ENCODE assay signal across 1 cellular context in the genomic region with DNA sequence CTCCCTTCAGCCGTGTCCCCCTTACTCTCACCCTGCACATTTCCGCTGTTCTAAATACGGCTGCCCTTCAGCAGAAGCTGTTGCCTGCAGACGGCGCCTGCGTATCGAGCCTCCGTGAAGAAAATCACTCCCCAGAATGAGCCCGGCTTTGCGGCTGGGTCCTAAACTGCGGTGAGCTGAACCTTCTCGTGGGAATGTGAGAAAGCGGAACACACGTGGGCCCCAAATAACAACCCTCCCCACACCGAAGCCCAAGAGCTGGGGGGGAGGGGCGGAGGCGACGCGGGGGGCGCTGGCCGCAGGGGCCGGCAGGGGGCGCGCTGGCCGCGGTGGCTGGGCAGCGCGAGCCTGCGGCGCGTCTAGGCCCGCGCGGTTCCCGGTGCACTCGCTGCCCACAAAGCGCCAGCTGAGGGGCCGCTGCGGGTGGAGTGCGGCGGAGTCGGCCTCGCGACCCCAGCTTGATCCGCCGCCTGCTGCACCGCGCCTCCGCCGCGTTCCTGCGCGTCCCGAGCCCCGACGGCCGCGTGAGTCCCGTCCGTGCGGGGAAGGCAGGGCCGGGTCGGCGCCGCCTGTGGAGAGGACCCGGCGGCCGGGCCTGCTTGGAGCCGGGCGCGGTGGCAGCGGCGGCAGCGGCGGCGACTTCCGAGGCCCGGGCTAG.
A peak's percentile ranks its signal among the peaks of the same experiment; 100 is the strongest.
TF ChIP-seq lines count a peak whose summit lies in the region.

A gene with protein sequence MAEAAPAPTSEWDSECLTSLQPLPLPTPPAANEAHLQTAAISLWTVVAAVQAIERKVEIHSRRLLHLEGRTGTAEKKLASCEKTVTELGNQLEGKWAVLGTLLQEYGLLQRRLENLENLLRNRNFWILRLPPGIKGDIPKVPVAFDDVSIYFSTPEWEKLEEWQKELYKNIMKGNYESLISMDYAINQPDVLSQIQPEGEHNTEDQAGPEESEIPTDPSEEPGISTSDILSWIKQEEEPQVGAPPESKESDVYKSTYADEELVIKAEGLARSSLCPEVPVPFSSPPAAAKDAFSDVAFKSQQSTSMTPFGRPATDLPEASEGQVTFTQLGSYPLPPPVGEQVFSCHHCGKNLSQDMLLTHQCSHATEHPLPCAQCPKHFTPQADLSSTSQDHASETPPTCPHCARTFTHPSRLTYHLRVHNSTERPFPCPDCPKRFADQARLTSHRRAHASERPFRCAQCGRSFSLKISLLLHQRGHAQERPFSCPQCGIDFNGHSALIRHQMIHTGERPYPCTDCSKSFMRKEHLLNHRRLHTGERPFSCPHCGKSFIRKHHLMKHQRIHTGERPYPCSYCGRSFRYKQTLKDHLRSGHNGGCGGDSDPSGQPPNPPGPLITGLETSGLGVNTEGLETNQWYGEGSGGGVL (plus strand): TSS at position 382 of the 658 bp plus-strand sequence. CDS start 290 bp downstream, outside the sequence.

TF ChIP-seq in HEK293, 187 proteins besides CTCF, POLR2A, EP300 and RAD21 (continued from another document and continues in another):
- TF ChIP-seq, protein P1, sequence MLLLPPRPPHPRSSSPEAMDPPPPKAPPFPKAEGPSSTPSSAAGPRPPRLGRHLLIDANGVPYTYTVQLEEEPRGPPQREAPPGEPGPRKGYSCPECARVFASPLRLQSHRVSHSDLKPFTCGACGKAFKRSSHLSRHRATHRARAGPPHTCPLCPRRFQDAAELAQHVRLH (tag by site-specific recombination; IDR thresholded peaks at IDR 0.05), result no peak
- TF ChIP-seq, protein P2, sequence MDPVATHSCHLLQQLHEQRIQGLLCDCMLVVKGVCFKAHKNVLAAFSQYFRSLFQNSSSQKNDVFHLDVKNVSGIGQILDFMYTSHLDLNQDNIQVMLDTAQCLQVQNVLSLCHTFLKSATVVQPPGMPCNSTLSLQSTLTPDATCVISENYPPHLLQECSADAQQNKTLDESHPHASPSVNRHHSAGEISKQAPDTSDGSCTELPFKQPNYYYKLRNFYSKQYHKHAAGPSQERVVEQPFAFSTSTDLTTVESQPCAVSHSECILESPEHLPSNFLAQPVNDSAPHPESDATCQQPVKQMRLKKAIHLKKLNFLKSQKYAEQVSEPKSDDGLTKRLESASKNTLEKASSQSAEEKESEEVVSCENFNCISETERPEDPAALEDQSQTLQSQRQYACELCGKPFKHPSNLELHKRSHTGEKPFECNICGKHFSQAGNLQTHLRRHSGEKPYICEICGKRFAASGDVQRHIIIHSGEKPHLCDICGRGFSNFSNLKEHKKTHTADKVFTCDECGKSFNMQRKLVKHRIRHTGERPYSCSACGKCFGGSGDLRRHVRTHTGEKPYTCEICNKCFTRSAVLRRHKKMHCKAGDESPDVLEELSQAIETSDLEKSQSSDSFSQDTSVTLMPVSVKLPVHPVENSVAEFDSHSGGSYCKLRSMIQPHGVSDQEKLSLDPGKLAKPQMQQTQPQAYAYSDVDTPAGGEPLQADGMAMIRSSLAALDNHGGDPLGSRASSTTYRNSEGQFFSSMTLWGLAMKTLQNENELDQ (tag by site-specific recombination; IDR thresholded peaks at IDR 0.05; ENCODE audit: low read depth), result no peak
- TF ChIP-seq, protein P3, sequence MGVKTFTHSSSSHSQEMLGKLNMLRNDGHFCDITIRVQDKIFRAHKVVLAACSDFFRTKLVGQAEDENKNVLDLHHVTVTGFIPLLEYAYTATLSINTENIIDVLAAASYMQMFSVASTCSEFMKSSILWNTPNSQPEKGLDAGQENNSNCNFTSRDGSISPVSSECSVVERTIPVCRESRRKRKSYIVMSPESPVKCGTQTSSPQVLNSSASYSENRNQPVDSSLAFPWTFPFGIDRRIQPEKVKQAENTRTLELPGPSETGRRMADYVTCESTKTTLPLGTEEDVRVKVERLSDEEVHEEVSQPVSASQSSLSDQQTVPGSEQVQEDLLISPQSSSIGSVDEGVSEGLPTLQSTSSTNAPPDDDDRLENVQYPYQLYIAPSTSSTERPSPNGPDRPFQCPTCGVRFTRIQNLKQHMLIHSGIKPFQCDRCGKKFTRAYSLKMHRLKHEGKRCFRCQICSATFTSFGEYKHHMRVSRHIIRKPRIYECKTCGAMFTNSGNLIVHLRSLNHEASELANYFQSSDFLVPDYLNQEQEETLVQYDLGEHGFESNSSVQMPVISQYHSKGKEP (tag by site-specific recombination; IDR thresholded peaks at IDR 0.05), result peak; percentile 56; the same call in 1 of the 2 replicates
- TF ChIP-seq, protein P4, sequence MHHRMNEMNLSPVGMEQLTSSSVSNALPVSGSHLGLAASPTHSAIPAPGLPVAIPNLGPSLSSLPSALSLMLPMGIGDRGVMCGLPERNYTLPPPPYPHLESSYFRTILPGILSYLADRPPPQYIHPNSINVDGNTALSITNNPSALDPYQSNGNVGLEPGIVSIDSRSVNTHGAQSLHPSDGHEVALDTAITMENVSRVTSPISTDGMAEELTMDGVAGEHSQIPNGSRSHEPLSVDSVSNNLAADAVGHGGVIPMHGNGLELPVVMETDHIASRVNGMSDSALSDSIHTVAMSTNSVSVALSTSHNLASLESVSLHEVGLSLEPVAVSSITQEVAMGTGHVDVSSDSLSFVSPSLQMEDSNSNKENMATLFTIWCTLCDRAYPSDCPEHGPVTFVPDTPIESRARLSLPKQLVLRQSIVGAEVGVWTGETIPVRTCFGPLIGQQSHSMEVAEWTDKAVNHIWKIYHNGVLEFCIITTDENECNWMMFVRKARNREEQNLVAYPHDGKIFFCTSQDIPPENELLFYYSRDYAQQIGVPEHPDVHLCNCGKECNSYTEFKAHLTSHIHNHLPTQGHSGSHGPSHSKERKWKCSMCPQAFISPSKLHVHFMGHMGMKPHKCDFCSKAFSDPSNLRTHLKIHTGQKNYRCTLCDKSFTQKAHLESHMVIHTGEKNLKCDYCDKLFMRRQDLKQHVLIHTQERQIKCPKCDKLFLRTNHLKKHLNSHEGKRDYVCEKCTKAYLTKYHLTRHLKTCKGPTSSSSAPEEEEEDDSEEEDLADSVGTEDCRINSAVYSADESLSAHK (tag by site-specific recombination; IDR thresholded peaks at IDR 0.05), result no peak
- TF ChIP-seq ZBTB48 (tag by site-specific recombination; IDR thresholded peaks at IDR 0.05), result no peak
- TF ChIP-seq, protein P5, sequence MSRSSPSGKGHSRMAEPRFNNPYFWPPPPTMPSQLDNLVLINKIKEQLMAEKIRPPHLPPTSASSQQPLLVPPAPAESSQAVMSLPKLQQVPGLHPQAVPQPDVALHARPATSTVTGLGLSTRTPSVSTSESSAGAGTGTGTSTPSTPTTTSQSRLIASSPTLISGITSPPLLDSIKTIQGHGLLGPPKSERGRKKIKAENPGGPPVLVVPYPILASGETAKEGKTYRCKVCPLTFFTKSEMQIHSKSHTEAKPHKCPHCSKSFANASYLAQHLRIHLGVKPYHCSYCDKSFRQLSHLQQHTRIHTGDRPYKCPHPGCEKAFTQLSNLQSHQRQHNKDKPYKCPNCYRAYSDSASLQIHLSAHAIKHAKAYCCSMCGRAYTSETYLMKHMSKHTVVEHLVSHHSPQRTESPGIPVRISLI (tag by site-specific recombination; IDR thresholded peaks at IDR 0.05), result no peak
- peak; percentile 97 for TF ChIP-seq ZSCAN30 (tag by site-specific recombination; IDR thresholded peaks at IDR 0.05)
- TF ChIP-seq MEIS1 (CRISPR knock-in tag; IDR thresholded peaks at IDR 0.05; ENCODE audit: borderline replicate concordance), result 0 out of 2 replicates have a peak, but pooled peaks have one; percentile 14
- TF ChIP-seq, protein P6, sequence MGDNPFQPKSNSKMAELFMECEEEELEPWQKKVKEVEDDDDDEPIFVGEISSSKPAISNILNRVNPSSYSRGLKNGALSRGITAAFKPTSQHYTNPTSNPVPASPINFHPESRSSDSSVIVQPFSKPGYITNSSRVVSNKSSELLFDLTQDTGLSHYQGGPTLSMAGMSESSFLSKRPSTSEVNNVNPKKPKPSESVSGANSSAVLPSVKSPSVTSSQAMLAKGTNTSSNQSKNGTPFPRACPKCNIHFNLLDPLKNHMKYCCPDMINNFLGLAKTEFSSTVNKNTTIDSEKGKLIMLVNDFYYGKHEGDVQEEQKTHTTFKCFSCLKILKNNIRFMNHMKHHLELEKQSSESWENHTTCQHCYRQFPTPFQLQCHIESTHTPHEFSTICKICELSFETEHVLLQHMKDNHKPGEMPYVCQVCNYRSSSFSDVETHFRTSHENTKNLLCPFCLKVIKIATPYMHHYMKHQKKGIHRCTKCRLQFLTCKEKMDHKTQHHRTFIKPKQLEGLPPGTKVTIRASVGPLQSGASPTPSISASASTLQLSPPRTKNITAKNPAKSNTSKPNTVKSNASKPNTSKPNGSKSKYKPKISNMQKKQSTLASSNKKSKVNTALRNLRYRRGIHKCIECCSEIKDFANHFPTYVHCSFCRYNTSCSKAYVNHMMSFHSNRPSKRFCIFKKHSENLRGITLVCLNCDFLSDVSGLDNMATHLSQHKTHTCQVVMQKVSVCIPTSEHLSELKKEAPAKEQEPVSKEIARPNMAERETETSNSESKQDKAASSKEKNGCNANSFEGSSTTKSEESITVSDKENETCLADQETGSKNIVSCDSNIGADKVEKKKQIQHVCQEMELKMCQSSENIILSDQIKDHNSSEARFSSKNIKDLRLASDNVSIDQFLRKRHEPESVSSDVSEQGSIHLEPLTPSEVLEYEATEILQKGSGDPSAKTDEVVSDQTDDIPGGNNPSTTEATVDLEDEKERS (tag by site-specific recombination; IDR thresholded peaks at IDR 0.05), result no peak
- TF ChIP-seq ZNF292 (tag by site-specific recombination; IDR thresholded peaks at IDR 0.05; ENCODE audit: borderline replicate concordance, low read depth), result no peak
- TF ChIP-seq, protein P7, sequence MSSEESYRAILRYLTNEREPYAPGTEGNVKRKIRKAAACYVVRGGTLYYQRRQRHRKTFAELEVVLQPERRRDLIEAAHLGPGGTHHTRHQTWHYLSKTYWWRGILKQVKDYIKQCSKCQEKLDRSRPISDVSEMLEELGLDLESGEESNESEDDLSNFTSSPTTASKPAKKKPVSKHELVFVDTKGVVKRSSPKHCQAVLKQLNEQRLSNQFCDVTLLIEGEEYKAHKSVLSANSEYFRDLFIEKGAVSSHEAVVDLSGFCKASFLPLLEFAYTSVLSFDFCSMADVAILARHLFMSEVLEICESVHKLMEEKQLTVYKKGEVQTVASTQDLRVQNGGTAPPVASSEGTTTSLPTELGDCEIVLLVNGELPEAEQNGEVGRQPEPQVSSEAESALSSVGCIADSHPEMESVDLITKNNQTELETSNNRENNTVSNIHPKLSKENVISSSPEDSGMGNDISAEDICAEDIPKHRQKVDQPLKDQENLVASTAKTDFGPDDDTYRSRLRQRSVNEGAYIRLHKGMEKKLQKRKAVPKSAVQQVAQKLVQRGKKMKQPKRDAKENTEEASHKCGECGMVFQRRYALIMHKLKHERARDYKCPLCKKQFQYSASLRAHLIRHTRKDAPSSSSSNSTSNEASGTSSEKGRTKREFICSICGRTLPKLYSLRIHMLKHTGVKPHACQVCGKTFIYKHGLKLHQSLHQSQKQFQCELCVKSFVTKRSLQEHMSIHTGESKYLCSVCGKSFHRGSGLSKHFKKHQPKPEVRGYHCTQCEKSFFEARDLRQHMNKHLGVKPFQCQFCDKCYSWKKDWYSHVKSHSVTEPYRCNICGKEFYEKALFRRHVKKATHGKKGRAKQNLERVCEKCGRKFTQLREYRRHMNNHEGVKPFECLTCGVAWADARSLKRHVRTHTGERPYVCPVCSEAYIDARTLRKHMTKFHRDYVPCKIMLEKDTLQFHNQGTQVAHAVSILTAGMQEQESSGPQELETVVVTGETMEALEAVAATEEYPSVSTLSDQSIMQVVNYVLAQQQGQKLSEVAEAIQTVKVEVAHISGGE (tag by site-specific recombination; conservative IDR thresholded peaks at IDR 0.05; ENCODE audit: low read depth), result peak; percentile 79
- TF ChIP-seq YY1 (tag by site-specific recombination; IDR thresholded peaks at IDR 0.05), result no peak; the same call in 1 of the 2 replicates
- TF ChIP-seq ZNF184 (tag by site-specific recombination; IDR thresholded peaks at IDR 0.05), result no peak
- TF ChIP-seq ZNF138 (tag by site-specific recombination; IDR thresholded peaks at IDR 0.05; ENCODE audit: borderline replicate concordance), result no peak
- TF ChIP-seq KLF1 (tag by site-specific recombination; IDR thresholded peaks at IDR 0.05), result no peak
- TF ChIP-seq ZNF211 (tag by site-specific recombination; IDR thresholded peaks at IDR 0.05; ENCODE audit: low read depth), result no peak
- no peak for TF ChIP-seq ZNF777 (tag by site-specific recombination; IDR thresholded peaks at IDR 0.05; ENCODE audit: borderline replicate concordance)
- TF ChIP-seq ZFP3 (tag by site-specific recombination; IDR thresholded peaks at IDR 0.05; ENCODE audit: low read depth), result no peak
- TF ChIP-seq GLIS2 (tag by site-specific recombination; IDR thresholded peaks at IDR 0.05), result peak; percentile 68
- TF ChIP-seq RBAK (tag by site-specific recombination; IDR thresholded peaks at IDR 0.05), result no peak
- 0 out of 2 replicates have a peak, but pooled peaks have one; percentile 68 for TF ChIP-seq ZNF660 (tag by site-specific recombination; IDR thresholded peaks at IDR 0.05)
- TF ChIP-seq, protein P8, sequence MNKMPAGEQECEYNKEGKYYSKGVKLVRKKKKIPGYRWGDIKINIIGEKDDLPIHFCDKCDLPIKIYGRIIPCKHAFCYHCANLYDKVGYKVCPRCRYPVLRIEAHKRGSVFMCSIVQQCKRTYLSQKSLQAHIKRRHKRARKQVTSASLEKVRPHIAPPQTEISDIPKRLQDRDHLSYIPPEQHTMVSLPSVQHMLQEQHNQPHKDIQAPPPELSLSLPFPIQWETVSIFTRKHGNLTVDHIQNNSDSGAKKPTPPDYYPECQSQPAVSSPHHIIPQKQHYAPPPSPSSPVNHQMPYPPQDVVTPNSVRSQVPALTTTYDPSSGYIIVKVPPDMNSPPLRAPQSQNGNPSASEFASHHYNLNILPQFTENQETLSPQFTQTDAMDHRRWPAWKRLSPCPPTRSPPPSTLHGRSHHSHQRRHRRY (tag by site-specific recombination; IDR thresholded peaks at IDR 0.05), result no peak
- 0 out of 2 replicates have a peak, but pooled peaks have one; percentile 39 for TF ChIP-seq KLF9 (tag by site-specific recombination; IDR thresholded peaks at IDR 0.05; ENCODE audit: low read depth)
- TF ChIP-seq ZNF623 (tag by site-specific recombination; IDR thresholded peaks at IDR 0.05), result no peak
- no peak for TF ChIP-seq ZNF670 (tag by site-specific recombination; IDR thresholded peaks at IDR 0.05; ENCODE audit: low read depth)
- TF ChIP-seq ZNF530 (tag by site-specific recombination; IDR thresholded peaks at IDR 0.05; ENCODE audit: low read depth), result no peak
- TF ChIP-seq ZEB2 (tag by site-specific recombination; IDR thresholded peaks at IDR 0.05), result peak; percentile 90
- TF ChIP-seq, protein P9, sequence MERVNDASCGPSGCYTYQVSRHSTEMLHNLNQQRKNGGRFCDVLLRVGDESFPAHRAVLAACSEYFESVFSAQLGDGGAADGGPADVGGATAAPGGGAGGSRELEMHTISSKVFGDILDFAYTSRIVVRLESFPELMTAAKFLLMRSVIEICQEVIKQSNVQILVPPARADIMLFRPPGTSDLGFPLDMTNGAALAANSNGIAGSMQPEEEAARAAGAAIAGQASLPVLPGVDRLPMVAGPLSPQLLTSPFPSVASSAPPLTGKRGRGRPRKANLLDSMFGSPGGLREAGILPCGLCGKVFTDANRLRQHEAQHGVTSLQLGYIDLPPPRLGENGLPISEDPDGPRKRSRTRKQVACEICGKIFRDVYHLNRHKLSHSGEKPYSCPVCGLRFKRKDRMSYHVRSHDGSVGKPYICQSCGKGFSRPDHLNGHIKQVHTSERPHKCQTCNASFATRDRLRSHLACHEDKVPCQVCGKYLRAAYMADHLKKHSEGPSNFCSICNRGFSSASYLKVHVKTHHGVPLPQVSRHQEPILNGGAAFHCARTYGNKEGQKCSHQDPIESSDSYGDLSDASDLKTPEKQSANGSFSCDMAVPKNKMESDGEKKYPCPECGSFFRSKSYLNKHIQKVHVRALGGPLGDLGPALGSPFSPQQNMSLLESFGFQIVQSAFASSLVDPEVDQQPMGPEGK (tag by site-specific recombination; IDR thresholded peaks at IDR 0.05), result peak; percentile 92
- no peak for TF ChIP-seq ZIC2 (tag by site-specific recombination; IDR thresholded peaks at IDR 0.05)
- TF ChIP-seq GFI1B (tag by site-specific recombination; IDR thresholded peaks at IDR 0.05), result no peak
